Comparison of ENCODE assay signal across 29 cellular contexts in genomic region chr11:65864758-65865471, GRCh38. TPM values are rescaled to one million over a fixed set of nuclear protein-coding genes. Genes with fewer than 3 reads are reported as not detected.
DNase-seq lines count a peak whose midpoint lies in the region; ATAC-seq, FAIRE-seq and TF ChIP-seq lines count a peak whose summit lies in the region.
"Had no signal": no experiment of that assay in that cellular context is flagged by ENCODE, and none has a peak within 500 bp of the region (broad histone marks: within the 10 kb centered on the region; RNA-seq: fewer than 3 reads in every experiment).

No MANE protein-coding gene starts in this region.

- H3K4me1 ChIP-seq in right cardiac atrium (ENCODE audit: control insufficient read depth, insufficient read depth, low read length) (peaks cover 3% of the 10 kb centered on the region), spleen (peaks cover 15 to 71% (median 35%) of the 10 kb centered on the region in 6 donors)

- ATAC-seq in Right ventricle myocardium inferior, result no peak
- no peak for ATAC-seq in right cardiac atrium
- ATAC-seq: T-helper 17 cell had no signal

- peaks cover 5 to 70% (median 57%) of the 10 kb centered on the region in 6 donors for H3K36me3 ChIP-seq in spleen

- peak; percentile 26 for FAIRE-seq in HTR-8/SVneo (lab: Jason Lieb, UNC)
- FAIRE-seq: colon, G401.6, GM19239, keratinocyte, small intestine had no signal

- TF ChIP-seq POLR2A in spleen (IDR thresholded peaks at IDR 0.05), result no peak

- no peak for TF ChIP-seq CTCF in spleen (IDR thresholded peaks at IDR 0.05 in 8 of 11, conservative IDR thresholded peaks at IDR 0.05 in 3 of 11)

- H3K27ac ChIP-seq in right cardiac atrium (ENCODE audit: low read length), result no peak overlapping the region
- no peak overlapping the region for H3K27ac ChIP-seq in spleen
- H3K27ac ChIP-seq: SK-N-MC had no signal

- no peak overlapping the region for H3K4me3 ChIP-seq in right cardiac atrium (ENCODE audit: low read length)
- no peak overlapping the region for H3K4me3 ChIP-seq in spleen
- H3K4me3 ChIP-seq: SK-N-MC had no signal

- WGBS in right cardiac atrium, result 76% methylated on average over 17 of the region's 17 CpGs
- WGBS in spleen, 5 donors, result 86 to 93% (median 87%) methylated on average over 14 to 17 of the region's 17 CpGs

- intact Hi-C loops in Right ventricle myocardium inferior (cut with DNase I), result no loop called here
- intact Hi-C loops in cardiac septum (cut with DNase I), result no loop called here
- intact Hi-C loops in right cardiac atrium (cut with DNase I), result no loop called here
- intact Hi-C loops in spleen (cut with DNase I; ENCODE audit: low total_unique reads), result no loop called here

- no peaks in the 10 kb centered on the region for H3K9me3 ChIP-seq in right cardiac atrium (ENCODE audit: control insufficient read depth, low read length)
- H3K9me3 ChIP-seq in spleen, result no peaks in the 10 kb centered on the region

- DNase-seq in Right ventricle myocardium inferior (ENCODE audit: missing footprints), result peak; percentile 45
- no peak for DNase-seq in cardiac septum (ENCODE audit: low spot score)
- no peak for DNase-seq in HTR-8/SVneo (ENCODE audit: insufficient read length, low spot score)
- DNase-seq in right cardiac atrium, result peak; percentile 11 to 49 (median 46)
- DNase-seq in spleen, result peak; percentile 74
- no peak for DNase-seq in NCI-H1105 (lab: John Stamatoyannopoulos, UW)
- DNase-seq in cerebellar cortex (ENCODE audit: low spot score), result no peak
- DNase-seq in nucleus accumbens (lab: John Stamatoyannopoulos, UW), result no peak
- DNase-seq: ACHN; activated CD4-positive, alpha-beta T cell treated with anti-CD3 and anti-CD28 coated beads for 48 hours; activated CD8-positive, alpha-beta memory T cell treated with anti-CD3 and anti-CD28 coated beads for 24 hours; activated naive CD4-positive, alpha-beta T cell treated with Interleukin-2 at 50 U/mL for 16 hours; activated T-cell treated with anti-CD3 and anti-CD28 coated beads, Interleukin-2, amount 50 U/mL, for 1 hour; amniotic stem cell; DMS53; effector CD4-positive, alpha-beta T cell; NCI-H2081 treated with DMSO at 0.1 percent for 48 hours; NCI-H345; NCI-H748 treated with DMSO at 0.1 percent for 48 hours; small intestine; stimulated activated CD4-positive, alpha-beta T cell treated with anti-CD3 and anti-CD28 coated beads, Interleukin-2, amount 100 ng/mL, for 24 hours; T-helper 17 cell; trophoblast cell had no signal

- no peaks in the 10 kb centered on the region for H3K27me3 ChIP-seq in right cardiac atrium (ENCODE audit: control insufficient read depth, insufficient read depth)
- H3K27me3 ChIP-seq in spleen (replicated peaks in 1 of 7), result no peaks in the 10 kb centered on the region

RNA-seq across cellular contexts. Expression of gene MUS81, which starts 4.7 kb away (rescaled TPM):
- total RNA-seq in Right ventricle myocardium inferior, result 35.5 TPM
- 37.6 TPM for total RNA-seq in cardiac septum
- 10 to 100 TPM; 33.3 to 39.5 (median 35.8) TPM for total RNA-seq in right cardiac atrium
- polyA plus RNA-seq in right cardiac atrium, result 44.7 TPM
- 10 to 100 TPM; 54.8 to 77.3 (median 65.5) TPM for total RNA-seq in spleen
- 10 to 100 TPM; 71.2 to 93.5 (median 89.5) TPM for polyA plus RNA-seq in spleen

RNA-seq across cellular contexts. Expression of gene CFL1, which starts 6.9 kb away (rescaled TPM):
- total RNA-seq in Right ventricle myocardium inferior, result 386 TPM
- 434 TPM for total RNA-seq in cardiac septum
- 100 to 1,000 TPM; 285 to 470 (median 377) TPM for total RNA-seq in right cardiac atrium
- 389 TPM for polyA plus RNA-seq in right cardiac atrium
- 1,000 to 10,000 TPM in 2 of 7 donors, 100 to 1,000 TPM in 5; 666 to 1,219 (median 868) TPM for total RNA-seq in spleen
- 100 to 1,000 TPM; 562 to 869 (median 862) TPM for polyA plus RNA-seq in spleen

RNA-seq across cellular contexts. Expression of gene EFEMP2, which starts 7.7 kb away (rescaled TPM):
- total RNA-seq in Right ventricle myocardium inferior (83.1 TPM), cardiac septum (118 TPM), right cardiac atrium (100 to 1,000 TPM; 139 to 164 (median 142) TPM), spleen (10 to 100 TPM; 21.0 to 53.5 (median 38.4) TPM)
- polyA plus RNA-seq in right cardiac atrium (128 TPM), spleen (10 to 100 TPM; 22.5 to 39.1 (median 31.4) TPM)

RNA-seq across cellular contexts. Expression of gene CTSW, which starts 14.7 kb away (rescaled TPM):
- total RNA-seq in Right ventricle myocardium inferior, result 1.1 TPM
- total RNA-seq in cardiac septum, result 0.83 TPM
- 1 to 10 TPM in 1 of 4 donors, under 1 TPM in 3; 0.45 to 1.7 (median 0.64) TPM for total RNA-seq in right cardiac atrium
- 0.79 TPM for polyA plus RNA-seq in right cardiac atrium
- 10 to 100 TPM; 18.8 to 38.2 (median 29.5) TPM for total RNA-seq in spleen
- polyA plus RNA-seq in spleen, result 10 to 100 TPM in 2 of 3 donors, 1 to 10 TPM in 1; 5.6 to 13.2 (median 10.8) TPM
- total RNA-seq: H4 had no signal
- polyA plus RNA-seq: keratinocyte had no signal

RNA-seq across cellular contexts. Expression of gene FIBP, which starts 23.4 kb away (rescaled TPM):
- 44.7 TPM for total RNA-seq in Right ventricle myocardium inferior
- 62.6 TPM for total RNA-seq in cardiac septum
- total RNA-seq in right cardiac atrium, result 10 to 100 TPM; 39.7 to 46.6 (median 42.8) TPM
- 37.8 TPM for polyA plus RNA-seq in right cardiac atrium
- 10 to 100 TPM; 52.3 to 79.0 (median 64.9) TPM for total RNA-seq in spleen
- polyA plus RNA-seq in spleen, result 10 to 100 TPM; 61.9 to 66.3 (median 62.3) TPM

Comparison
In these comparisons a context has a peak if more than half of its experiments do, and no peak if none do; other contexts are left out.
1. DNase-seq: peak in Right ventricle myocardium inferior (single experiment), right cardiac atrium (3 of 3) and spleen (single experiment); none in cardiac septum (single experiment), HTR-8/SVneo (single experiment), NCI-H1105 (single experiment), cerebellar cortex (single experiment) and nucleus accumbens (0 of 56).